14 cellular contexts compared by ENCODE assay signal in the genomic region with DNA sequence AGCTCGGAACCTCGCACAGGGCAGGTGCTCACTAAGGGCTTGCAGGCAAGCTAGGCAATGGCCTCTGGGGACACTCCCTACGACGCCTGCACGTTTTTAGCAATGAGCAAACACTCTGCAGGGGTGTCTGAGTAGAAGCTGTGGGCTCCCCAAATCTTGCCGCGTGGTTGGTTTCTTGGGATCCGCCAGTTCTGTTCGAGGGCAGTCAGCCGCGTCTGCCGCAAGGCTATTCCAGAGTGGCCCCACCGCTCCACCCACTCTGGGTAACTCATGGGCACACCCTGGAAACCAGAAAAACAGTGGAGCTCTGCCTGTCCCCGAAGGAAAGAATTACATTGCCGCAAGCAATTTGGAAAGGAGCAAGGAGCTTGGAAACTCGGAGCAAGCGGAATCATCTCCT.
DNase-seq lines count a peak whose midpoint lies in the region; ATAC-seq and TF ChIP-seq lines count a peak whose summit lies in the region.
"Had no signal": no experiment of that assay in that cellular context is flagged by ENCODE, and none has a peak within 500 bp of the region (broad histone marks: within the 10 kb centered on the region; RNA-seq: fewer than 3 reads in every experiment).

No MANE protein-coding gene starts in this region.

- peak overlapping the region; percentile 3 for H2AFZ ChIP-seq in fibroblast of lung (ENCODE audit: low read length)

- peaks cover 5% of the 10 kb centered on the region for H3K4me1 Mint-ChIP-seq in activated CD8-positive, alpha-beta memory T cell treated with anti-CD3 and anti-CD28 coated beads, Interleukin-2, amount 10 ng/mL, durations not matched to agents 7 days and 5 days

- H3K27me3 ChIP-seq in fibroblast of lung (ENCODE audit: control insufficient read depth, insufficient read depth, low read length) (no peaks in the 10 kb centered on the region), suprapubic skin (no peaks in the 10 kb centered on the region)

- no peak for TF ChIP-seq EP300 in suprapubic skin (IDR thresholded peaks at IDR 0.05)

- H3K36me3 ChIP-seq in fibroblast of lung (ENCODE audit: control insufficient read depth, insufficient read depth, low read length) (no peaks in the 10 kb centered on the region), suprapubic skin (no peaks in the 10 kb centered on the region)

- H3K4me2 ChIP-seq in fibroblast of lung (ENCODE audit: extremely low read depth, insufficient read depth, low read length) = peak overlapping the region; percentile 42

- no peak overlapping the region for H3K9ac ChIP-seq in fibroblast of lung (ENCODE audit: insufficient read depth, low read length)

- no peak for DNase-seq in HFF-Myc (ENCODE audit: extremely low read depth, low read depth)
- DNase-seq in fibroblast of lung (ENCODE audit: low read depth in 2 of 2) = no peak
- DNase-seq in mesenteric fat pad (ENCODE audit: low spot score) = peak; percentile 84
- peak; percentile 84 to 88 for DNase-seq in suprapubic skin (ENCODE audit: low spot score in 2 of 2)
- no peak for DNase-seq in NCI-H1417 treated with DMSO at 0.1 percent for 48 hours (lab: John Stamatoyannopoulos, UW)
- DNase-seq in EL = no peak
- no peak for DNase-seq in stimulated activated CD4-positive, alpha-beta T cell treated with anti-CD3 and anti-CD28 coated beads, Interleukin-4, amount 100 ng/mL, for 24 hours
- DNase-seq in activated CD8-positive, alpha-beta memory T cell treated with anti-CD3 and anti-CD28 coated beads, Interleukin-2, amount 10 ng/mL, durations not matched to agents 7 days and 5 days = no peak
- DNase-seq: endodermal cell; NCI-H1092; NCI-H748 treated with DMSO at 0.1 percent for 48 hours; stimulated activated CD4-positive, alpha-beta T cell treated with anti-CD3 and anti-CD28 coated beads, Interleukin-15, amount 100 ng/mL, for 24 hours; stimulated activated CD8-positive, alpha-beta memory T cell treated with anti-CD3 and anti-CD28 coated beads, Interleukin-4, amount 100 ng/mL, for 48 hours had no signal

- WGBS in suprapubic skin = 44% methylated on average over 15 of the region's 17 CpGs

- no peaks in the 10 kb centered on the region for H4K20me1 ChIP-seq in fibroblast of lung (ENCODE audit: control insufficient read depth, extremely low read depth, insufficient read depth, low read length)

- TF ChIP-seq CTCF in HFF-Myc (IDR thresholded peaks at IDR 0.05; ENCODE audit: low read depth, low read length, missing control alignments) (no peak), fibroblast of lung (conservative IDR thresholded peaks at IDR 0.05 in 1 of 2, IDR thresholded peaks at IDR 0.05 in 1 of 2; ENCODE audit: low read depth in 1 of 2, low read length in 2 of 2) (no peak), suprapubic skin (IDR thresholded peaks at IDR 0.05) (no peak)

- no peaks in the 10 kb centered on the region for H3K79me2 ChIP-seq in fibroblast of lung (ENCODE audit: control insufficient read depth, insufficient read depth, low read length)

- H3K27ac ChIP-seq in fibroblast of lung (ENCODE audit: insufficient read depth, low read length) (peak overlapping the region; percentile 82), suprapubic skin (peak overlapping the region; percentile 78)

- no peaks in the 10 kb centered on the region for H3K36me3 Mint-ChIP-seq in activated CD8-positive, alpha-beta memory T cell treated with anti-CD3 and anti-CD28 coated beads, Interleukin-2, amount 10 ng/mL, durations not matched to agents 7 days and 5 days

- TF ChIP-seq POLR2A in suprapubic skin (IDR thresholded peaks at IDR 0.05) = peak in 1 of 2 donors; percentile 22

- no peak overlapping the region for H3K4me3 Mint-ChIP-seq in activated CD8-positive, alpha-beta memory T cell treated with anti-CD3 and anti-CD28 coated beads, Interleukin-2, amount 10 ng/mL, durations not matched to agents 7 days and 5 days
- H3K4me3 Mint-ChIP-seq: endodermal cell, nephron progenitor cell had no signal

- no peak overlapping the region for H3K27ac Mint-ChIP-seq in activated CD8-positive, alpha-beta memory T cell treated with anti-CD3 and anti-CD28 coated beads, Interleukin-2, amount 10 ng/mL, durations not matched to agents 7 days and 5 days
- H3K27ac Mint-ChIP-seq: endodermal cell had no signal

- H3K4me1 ChIP-seq in fibroblast of lung (ENCODE audit: control insufficient read depth, extremely low read depth, insufficient read depth, low read length) = peaks cover 32% of the 10 kb centered on the region
- H3K4me1 ChIP-seq in suprapubic skin = peaks cover 43% of the 10 kb centered on the region

- H3K4me3 ChIP-seq in HFF-Myc (replicated peaks; ENCODE audit: low read depth, low read length) (peak overlapping the region; percentile 26), fibroblast of lung (replicated peaks in 1 of 4; ENCODE audit: control extremely low read depth in 1 of 4, insufficient read depth in 1 of 4, low read depth in 3 of 4, low read length in 4 of 4) (peak overlapping the region in 2 of 4 experiments; percentile 6 to 44), suprapubic skin (peak overlapping the region; percentile 25)

- H3K27me3 Mint-ChIP-seq in activated CD8-positive, alpha-beta memory T cell treated with anti-CD3 and anti-CD28 coated beads, Interleukin-2, amount 10 ng/mL, durations not matched to agents 7 days and 5 days = no peaks in the 10 kb centered on the region

- H3K9me3 Mint-ChIP-seq in activated CD8-positive, alpha-beta memory T cell treated with anti-CD3 and anti-CD28 coated beads, Interleukin-2, amount 10 ng/mL, durations not matched to agents 7 days and 5 days (ENCODE audit: low read depth) = no peaks in the 10 kb centered on the region
- H3K9me3 Mint-ChIP-seq: endodermal cell, nephron progenitor cell had no signal

- H3K9me3 ChIP-seq in fibroblast of lung (ENCODE audit: control insufficient read depth, insufficient read depth, low read depth, low read length) (no peaks in the 10 kb centered on the region), suprapubic skin (no peaks in the 10 kb centered on the region)

- CTCF ChIA-PET in activated CD8-positive, alpha-beta memory T cell treated with anti-CD3 and anti-CD28 coated beads, Interleukin-2, amount 10 ng/mL, durations not matched to agents 7 days and 5 days (lab: Charles Lee) = interaction anchor here (1.3 kb wide), 1 partner anchor 34 kb away, joined by 3 read pairs; no protein-coding TSS in a partner anchor

- ATAC-seq in activated CD8-positive, alpha-beta memory T cell treated with anti-CD3 and anti-CD28 coated beads, Interleukin-2, amount 10 ng/mL, durations not matched to agents 7 days and 5 days = no peak

Comparison
In these comparisons a context has a peak if more than half of its experiments do, and no peak if none do; other contexts are left out.
1. DNase-seq: peak in mesenteric fat pad (single experiment) and suprapubic skin (2 of 2); none in HFF-Myc (single experiment), fibroblast of lung (0 of 2), NCI-H1417 treated with DMSO at 0.1 percent for 48 hours (single experiment), EL (single experiment), stimulated activated CD4-positive, alpha-beta T cell treated with anti-CD3 and anti-CD28 coated beads, Interleukin-4, amount 100 ng/mL, for 24 hours (single experiment) and activated CD8-positive, alpha-beta memory T cell treated with anti-CD3 and anti-CD28 coated beads, Interleukin-2, amount 10 ng/mL, durations not matched to agents 7 days and 5 days (single experiment).